ENCODE assay signal across 21 cellular contexts in the genomic region with DNA sequence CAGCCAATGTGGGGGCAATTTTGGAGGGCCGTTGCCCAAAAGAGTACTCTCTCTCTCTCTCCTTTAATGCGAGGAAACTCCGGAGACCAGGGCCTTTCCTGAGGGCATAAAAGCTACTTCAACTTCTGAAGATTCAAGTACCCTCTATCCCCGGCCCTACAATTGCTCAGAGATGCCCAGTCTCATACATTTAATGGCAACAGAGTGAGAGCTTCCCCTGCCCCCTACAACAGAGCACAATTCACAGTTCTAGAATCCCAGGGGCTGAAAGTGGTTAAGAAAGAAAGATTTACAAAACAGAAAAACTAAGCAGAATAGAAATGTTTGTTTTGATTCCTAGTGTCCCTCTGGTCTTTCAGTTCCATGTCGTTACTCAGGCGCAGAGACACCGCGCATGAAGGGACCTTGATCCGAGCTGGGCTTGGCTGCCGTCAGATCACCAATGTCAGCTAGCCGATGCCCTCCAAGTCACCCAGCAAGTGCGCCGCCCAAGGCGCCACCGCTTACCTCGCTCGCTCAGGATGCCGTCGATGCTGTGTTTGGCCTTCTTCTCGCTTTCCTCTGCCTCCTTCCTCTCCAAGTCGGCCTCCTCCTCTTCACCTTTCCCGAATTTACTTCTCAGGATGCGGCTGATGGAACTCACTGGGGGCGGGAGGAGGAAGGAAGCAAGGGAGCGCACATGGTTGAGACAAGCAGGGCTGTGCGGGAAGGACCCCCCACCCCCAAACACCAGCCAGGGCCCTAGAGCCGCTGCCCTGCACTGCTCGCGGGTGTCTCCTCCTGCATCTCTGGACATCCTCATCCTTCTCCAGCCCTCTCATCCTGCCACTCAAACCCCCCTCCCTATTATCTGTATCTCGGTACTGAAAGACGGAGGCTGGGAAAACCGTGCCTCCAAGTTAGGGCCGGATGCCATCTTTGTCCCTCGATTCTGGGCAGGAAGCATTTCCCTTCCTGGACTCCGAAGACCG. TPM values are rescaled to one million over a fixed set of nuclear protein-coding genes. Genes with fewer than 3 reads are reported as not detected.
DNase-seq lines count a peak whose midpoint lies in the region; ATAC-seq and TF ChIP-seq lines count a peak whose summit lies in the region.
"Had no signal": no experiment of that assay in that cellular context is flagged by ENCODE, and none has a peak within 500 bp of the region (broad histone marks: within the 10 kb centered on the region; RNA-seq: fewer than 3 reads in every experiment).

No MANE protein-coding gene starts in this region.

- peaks cover 5 to 100% (median 89%) of the 10 kb centered on the region in 4 donors for H3K27me3 ChIP-seq in esophagus muscularis mucosa
- H3K27me3 ChIP-seq in neural progenitor cell: peaks cover 99% of the 10 kb centered on the region
- H3K27me3 ChIP-seq in GM23248 (replicated peaks; ENCODE audit: insufficient read depth): peaks cover 98% of the 10 kb centered on the region

- H3K27ac ChIP-seq in esophagus muscularis mucosa (replicated peaks in 1 of 4): no peak overlapping the region
- no peak overlapping the region for H3K27ac ChIP-seq in neural progenitor cell
- H3K27ac ChIP-seq in GM23248: no peak overlapping the region
- H3K27ac ChIP-seq: heart right ventricle, lower lobe of right lung, Peyer's patch, SJSA1, VCaP had no signal

- H3K4me1 Mint-ChIP-seq in CD14-positive monocyte: peaks cover 58% of the 10 kb centered on the region
- H3K4me1 Mint-ChIP-seq in T-helper 17 cell: peaks cover 25% of the 10 kb centered on the region
- peaks cover 76% of the 10 kb centered on the region for H3K4me1 Mint-ChIP-seq in neural progenitor cell
- H3K4me1 Mint-ChIP-seq in activated T-helper 2 cell treated with anti-CD3 and anti-CD28 coated beads, Interferon-gamma antibody, Interleukin-2, Interleukin-4, amounts not matched to agents 10 μg/mL and 5 μg/mL and 100 μg/mL, durations not matched to agents 14 hours and 24 hours and 36 hours (ENCODE audit: low read depth): peaks cover 19% of the 10 kb centered on the region

- in situ Hi-C loops in GM23248 (cut with MboI): no loop called here

- no peak overlapping the region for H3K9ac ChIP-seq in neural progenitor cell
- no peak overlapping the region for H3K9ac ChIP-seq in GM23248

- H4K20me1 ChIP-seq in neural progenitor cell (ENCODE audit: low read depth) (peaks cover 84% of the 10 kb centered on the region), GM23248 (ENCODE audit: insufficient read depth) (no peaks in the 10 kb centered on the region)

- peaks cover 10 to 20% of the 10 kb centered on the region in 2 donors for H3K36me3 Mint-ChIP-seq in CD14-positive monocyte
- peaks cover 7% of the 10 kb centered on the region for H3K36me3 Mint-ChIP-seq in T-helper 17 cell (ENCODE audit: low read depth)
- peaks cover 64% of the 10 kb centered on the region for H3K36me3 Mint-ChIP-seq in neural progenitor cell
- H3K36me3 Mint-ChIP-seq in activated T-helper 2 cell treated with anti-CD3 and anti-CD28 coated beads, Interferon-gamma antibody, Interleukin-2, Interleukin-4, amounts not matched to agents 10 μg/mL and 5 μg/mL and 100 μg/mL, durations not matched to agents 14 hours and 24 hours and 36 hours (ENCODE audit: low read depth): peaks cover 8% of the 10 kb centered on the region
- H3K36me3 Mint-ChIP-seq: CD4-positive, alpha-beta memory T cell had no signal

- H3F3A ChIP-seq in neural progenitor cell (ENCODE audit: low read depth): peaks cover 52% of the 10 kb centered on the region
- no peaks in the 10 kb centered on the region for H3F3A ChIP-seq in GM23248 (ENCODE audit: insufficient read depth)

- H3K27ac Mint-ChIP-seq in CD14-positive monocyte (no peak overlapping the region), T-helper 17 cell (no peak overlapping the region), neural progenitor cell (peak overlapping the region; percentile 61)
- H3K27ac Mint-ChIP-seq in activated T-helper 2 cell treated with anti-CD3 and anti-CD28 coated beads, Interferon-gamma antibody, Interleukin-2, Interleukin-4, amounts not matched to agents 10 μg/mL and 5 μg/mL and 100 μg/mL, durations not matched to agents 14 hours and 24 hours and 36 hours: no peak overlapping the region
- H3K27ac Mint-ChIP-seq: T-helper 1 cell treated with Interleukin-12 subunit alpha and Interleukin-12 subunit beta and Interleukin-4 antibody, amounts not matched to agents 30 μg/mL and 1 μg/mL, for 36 hours had no signal

- DNase-seq in CD14-positive monocyte (ENCODE audit: low spot score): no peak
- no peak for DNase-seq in T-helper 17 cell
- peak; percentile 64 for DNase-seq in esophagus muscularis mucosa (ENCODE audit: extremely low spot score)
- DNase-seq in neural progenitor cell (ENCODE audit: low spot score): peak; percentile 52
- DNase-seq in GM23248: no peak
- DNase-seq in NCI-H1048 (lab: John Stamatoyannopoulos, UW): no peak
- DNase-seq in activated T-helper 2 cell treated with anti-CD3 and anti-CD28 coated beads, Interferon-gamma antibody, Interleukin-2, Interleukin-4, amounts not matched to agents 10 μg/mL and 5 μg/mL and 100 μg/mL, durations not matched to agents 14 hours and 24 hours and 36 hours (ENCODE audit: low spot score): no peak
- DNase-seq in foreskin fibroblast: no peak
- DNase-seq: activated CD8-positive, alpha-beta memory T cell treated with anti-CD3 and anti-CD28 coated beads, Interleukin-2, amount 50 U/mL, for 48 hours; amygdala; CD4-positive, alpha-beta memory T cell; DMS153; heart right ventricle; lower lobe of right lung; NCI-H1105; NCI-H2029 treated with DMSO at 0.1 percent for 48 hours; NK-92 treated with Interleukin-12 subunit alpha and Interleukin-12 subunit beta, amount 100 ng/mL, for 24 hours; Peyer's patch had no signal

- no peaks in the 10 kb centered on the region for H3K9me2 ChIP-seq in GM23248 (ENCODE audit: insufficient read depth)

- 12% methylated on average over 36 of the region's 36 CpGs for WGBS in esophagus muscularis mucosa
- 16 to 17% methylated on average over 33 to 36 of the region's 36 CpGs for WGBS in GM23248 (ENCODE audit: low coverage in 1 of 2, low lambda C conversion rate in 2 of 2, missing lambda C conversion rate in 2 of 2), 2 experiments

- H3K4me1 ChIP-seq in esophagus muscularis mucosa: peaks cover 17 to 60% (median 54%) of the 10 kb centered on the region in 4 donors
- H3K4me1 ChIP-seq in neural progenitor cell: peaks cover 57% of the 10 kb centered on the region
- no peaks in the 10 kb centered on the region for H3K4me1 ChIP-seq in GM23248 (ENCODE audit: insufficient read depth)

- H3K4me3 Mint-ChIP-seq in CD14-positive monocyte: peak overlapping the region; percentile 88 to 96
- peak overlapping the region; percentile 5 for H3K4me3 Mint-ChIP-seq in T-helper 17 cell
- peak overlapping the region; percentile 98 for H3K4me3 Mint-ChIP-seq in neural progenitor cell
- no peak overlapping the region for H3K4me3 Mint-ChIP-seq in activated T-helper 2 cell treated with anti-CD3 and anti-CD28 coated beads, Interferon-gamma antibody, Interleukin-2, Interleukin-4, amounts not matched to agents 10 μg/mL and 5 μg/mL and 100 μg/mL, durations not matched to agents 14 hours and 24 hours and 36 hours (ENCODE audit: low read depth)

- H3K4me3 ChIP-seq in esophagus muscularis mucosa (no peak overlapping the region), neural progenitor cell (no peak overlapping the region), GM23248 (no peak overlapping the region), foreskin fibroblast (ENCODE audit: low read depth in 1 of 2, low read length in 2 of 2) (peak overlapping the region in 1 of 2 donors; percentile 70)
- H3K4me3 ChIP-seq: Peyer's patch, SJSA1 had no signal

- H3K9me3 ChIP-seq in T-helper 17 cell (ENCODE audit: control insufficient read depth, low read length, poor library complexity, severe bottlenecking) (no peaks in the 10 kb centered on the region), esophagus muscularis mucosa (no peaks in the 10 kb centered on the region), neural progenitor cell (ENCODE audit: low read depth) (no peaks in the 10 kb centered on the region), GM23248 (ENCODE audit: low read depth) (no peaks in the 10 kb centered on the region)
- H3K9me3 ChIP-seq: lower lobe of right lung, Peyer's patch, SJSA1 had no signal

- intact Hi-C loops in CD14-positive monocyte (cut with micrococcal nuclease) (no loop called here), esophagus muscularis mucosa (cut with DNase I) (no loop called here)
- intact Hi-C loops in activated T-helper 2 cell treated with anti-CD3 and anti-CD28 coated beads, Interferon-gamma antibody, Interleukin-2, Interleukin-4, amounts not matched to agents 10 μg/mL and 5 μg/mL and 100 μg/mL, durations not matched to agents 14 hours and 24 hours and 36 hours (cut with micrococcal nuclease): loop anchor here (2.0 to 5.0 kb wide), 2 partner anchors 19 to 722 kb away; partner anchors contain the start of gene EPHA4

- no peak for ATAC-seq in T-helper 17 cell
- ATAC-seq: heart right ventricle, lower lobe of right lung had no signal

- no peak overlapping the region for H2AFZ ChIP-seq in neural progenitor cell (replicated peaks)
- no peak overlapping the region for H2AFZ ChIP-seq in GM23248

- H3K36me3 ChIP-seq in esophagus muscularis mucosa (no peaks in the 10 kb centered on the region), neural progenitor cell (no peaks in the 10 kb centered on the region), GM23248 (ENCODE audit: low read depth) (no peaks in the 10 kb centered on the region)
- H3K36me3 ChIP-seq: heart right ventricle, lower lobe of right lung, Peyer's patch, SJSA1 had no signal

- no peak for TF ChIP-seq EP300 in esophagus muscularis mucosa (IDR thresholded peaks at IDR 0.05)

- peaks cover 2 to 60% (median 52%) of the 10 kb centered on the region in 7 donors for H3K9me3 Mint-ChIP-seq in CD14-positive monocyte
- peaks cover 4% of the 10 kb centered on the region for H3K9me3 Mint-ChIP-seq in neural progenitor cell
- H3K9me3 Mint-ChIP-seq in activated T-helper 2 cell treated with anti-CD3 and anti-CD28 coated beads, Interferon-gamma antibody, Interleukin-2, Interleukin-4, amounts not matched to agents 10 μg/mL and 5 μg/mL and 100 μg/mL, durations not matched to agents 14 hours and 24 hours and 36 hours: no peaks in the 10 kb centered on the region

- TF ChIP-seq CTCF in CD14-positive monocyte (IDR thresholded peaks at IDR 0.05): no peak
- TF ChIP-seq CTCF in esophagus muscularis mucosa (IDR thresholded peaks at IDR 0.05): no peak
- no peak for TF ChIP-seq CTCF in neural progenitor cell (IDR thresholded peaks at IDR 0.05)
- no peak for TF ChIP-seq CTCF in foreskin fibroblast (IDR thresholded peaks at IDR 0.05; ENCODE audit: low read depth, low read length)

- no peaks in the 10 kb centered on the region for H3K79me2 ChIP-seq in neural progenitor cell (ENCODE audit: low read depth)
- H3K79me2 ChIP-seq in GM23248 (ENCODE audit: insufficient read depth): no peaks in the 10 kb centered on the region

- H3K4me2 ChIP-seq in neural progenitor cell (no peak overlapping the region), GM23248 (ENCODE audit: unreplicated experiment) (no peak overlapping the region)

- no peak for TF ChIP-seq POLR2A in esophagus muscularis mucosa (IDR thresholded peaks at IDR 0.05; ENCODE audit: low read depth)

- H3K27me3 Mint-ChIP-seq in CD14-positive monocyte (ENCODE audit: low read depth in 3 of 3) (peaks cover 99 to 100% (median 99%) of the 10 kb centered on the region in 3 donors), T-helper 17 cell (peaks cover 86% of the 10 kb centered on the region), neural progenitor cell (ENCODE audit: insufficient read depth, low read depth) (peaks cover 42% of the 10 kb centered on the region)
- peaks cover 91% of the 10 kb centered on the region for H3K27me3 Mint-ChIP-seq in activated T-helper 2 cell treated with anti-CD3 and anti-CD28 coated beads, Interferon-gamma antibody, Interleukin-2, Interleukin-4, amounts not matched to agents 10 μg/mL and 5 μg/mL and 100 μg/mL, durations not matched to agents 14 hours and 24 hours and 36 hours (ENCODE audit: low read depth)

RNA-seq across cellular contexts. Expression of gene PAX3, which starts 4.9 kb away (rescaled TPM):
- polyA plus RNA-seq in CD14-positive monocyte (not detected), GM23248 (2016; fragmentation: Nextera tagmentation; extraction: Ambion mirVana) (not detected in 2 replicates)
- total RNA-seq in T-helper 17 cell (not detected), esophagus muscularis mucosa (not detected), neural progenitor cell (ENCODE audit: low replicate concordance) (4.6 and 4.9 TPM in 2 replicates)
- total RNA-seq in GM23248 (2014; rRNA removed; shearing (Covaris generic)): not detected in 2 replicates
- not detected in 2 replicates for total RNA-seq in activated T-helper 2 cell treated with anti-CD3 and anti-CD28 coated beads, Interferon-gamma antibody, Interleukin-2, Interleukin-4, amounts not matched to agents 10 μg/mL and 5 μg/mL and 100 μg/mL, durations not matched to agents 14 hours and 24 hours and 36 hours
- total RNA-seq: CD4-positive, alpha-beta memory T cell; heart right ventricle; lower lobe of right lung; Peyer's patch had no signal
- polyA plus RNA-seq: CD4-positive, alpha-beta memory T cell had no signal

Comparison
In these comparisons a context has a peak if more than half of its experiments do, and no peak if none do; other contexts are left out.
1. DNase-seq: peak in esophagus muscularis mucosa (single experiment) and neural progenitor cell (single experiment); none in CD14-positive monocyte (single experiment), T-helper 17 cell (0 of 3), GM23248 (single experiment), NCI-H1048 (single experiment), activated T-helper 2 cell treated with anti-CD3 and anti-CD28 coated beads, Interferon-gamma antibody, Interleukin-2, Interleukin-4, amounts not matched to agents 10 μg/mL and 5 μg/mL and 100 μg/mL, durations not matched to agents 14 hours and 24 hours and 36 hours (single experiment) and foreskin fibroblast (0 of 2).